In genomic region chr7:132185150-132185549, GRCh38 we compare ENCODE assay signal across 29 cellular contexts.
"Had no signal": no experiment of that assay in that cellular context is flagged by ENCODE, and none has a peak within 500 bp of the region (broad histone marks: within the 10 kb centered on the region; RNA-seq: fewer than 3 reads in every experiment).

No MANE protein-coding gene starts in this region.

- ATAC-seq: activated CD8-positive, alpha-beta T cell treated with anti-CD3 and anti-CD28 coated beads for 36 hours; activated naive CD8-positive, alpha-beta T cell treated with anti-CD3 and anti-CD28 coated beads, Interleukin-2, amount 50 U/mL, for 24 hours; activated T-cell treated with anti-CD3 and anti-CD28 coated beads, Interleukin-2, amount 50 U/mL, for 4 hours; activated T-cell treated with anti-CD3 and anti-CD28 coated beads, Interleukin-2, amount 50 U/mL, for 72 hours; activated T-helper 17 cell treated with anti-CD3 and anti-CD28 coated beads, Interleukin-2, amount 50 U/mL, for 72 hours had no signal

- DNase-seq: activated B cell treated with CpG ODN at 0.5 μM for 24 hours; activated CD4-positive, alpha-beta memory T cell treated with anti-CD3 and anti-CD28 coated beads for 36 hours; activated CD4-positive, alpha-beta T cell treated with anti-CD3 and anti-CD28 coated beads for 4 hours; activated CD4-positive, alpha-beta T cell treated with anti-CD3 and anti-CD28 coated beads, Interleukin-2, amount 10 ng/mL, durations not matched to agents 24 days and 14 days; activated CD4-positive, alpha-beta T cell treated with anti-CD3 and anti-CD28 coated beads, Interleukin-2, amount 50 U/mL, for 1 hour; activated CD4-positive, alpha-beta T cell treated with anti-CD3 and anti-CD28 coated beads, Interleukin-2, amount 50 U/mL, for 4 hours; activated CD4-positive, CD25-positive, alpha-beta regulatory T cell treated with anti-CD3 and anti-CD28 coated beads, Interleukin-2, amount 50 U/mL, for 72 hours; activated CD8-positive, alpha-beta memory T cell treated with anti-CD3 and anti-CD28 coated beads, Interleukin-2, amount 50 U/mL, for 4 hours; activated CD8-positive, alpha-beta T cell treated with anti-CD3 and anti-CD28 coated beads for 36 hours; activated effector memory CD4-positive, alpha-beta T cell treated with anti-CD3 and anti-CD28 coated beads, Interleukin-2, amount 50 U/mL, for 16 hours; activated naive CD4-positive, alpha-beta T cell treated with anti-CD3 and anti-CD28 coated beads, Interleukin-2, amount 10 ng/mL, durations not matched to agents 7 days and 5 days; activated naive CD4-positive, alpha-beta T cell treated with Interleukin-2 at 50 U/mL for 16 hours; activated naive CD8-positive, alpha-beta T cell treated with anti-CD3 and anti-CD28 coated beads, Interleukin-2, amount 10 ng/mL, durations not matched to agents 7 days and 5 days; activated naive CD8-positive, alpha-beta T cell treated with anti-CD3 and anti-CD28 coated beads, Interleukin-2, amount 50 U/mL, for 24 hours; activated T-cell treated with anti-CD3 and anti-CD28 coated beads for 4 hours; activated T-cell treated with anti-CD3 and anti-CD28 coated beads, Interleukin-2, amount 50 U/mL, for 1 hour; activated T-cell treated with anti-CD3 and anti-CD28 coated beads, Interleukin-2, amount 50 U/mL, for 4 hours; activated T-cell treated with anti-CD3 and anti-CD28 coated beads, Interleukin-2, amount 50 U/mL, for 72 hours; amygdala; anterior cingulate cortex; caudate nucleus; cerebellar nuclear complex; T-helper 1 cell; T-helper 2 cell; T-helper 9 cell had no signal

- H3K9me3 ChIP-seq: ascending aorta had no signal

- FAIRE-seq: bronchial epithelial cell had no signal

- H3K27me3 ChIP-seq: ascending aorta, cardiac muscle cell had no signal

- H3K36me3 ChIP-seq: cardiac muscle cell had no signal

- H3K4me1 ChIP-seq: ascending aorta had no signal

- H3K4me3 ChIP-seq: ascending aorta, cardiac muscle cell had no signal

- H3K27ac ChIP-seq: ascending aorta, cardiac muscle cell had no signal
